In the genomic region with DNA sequence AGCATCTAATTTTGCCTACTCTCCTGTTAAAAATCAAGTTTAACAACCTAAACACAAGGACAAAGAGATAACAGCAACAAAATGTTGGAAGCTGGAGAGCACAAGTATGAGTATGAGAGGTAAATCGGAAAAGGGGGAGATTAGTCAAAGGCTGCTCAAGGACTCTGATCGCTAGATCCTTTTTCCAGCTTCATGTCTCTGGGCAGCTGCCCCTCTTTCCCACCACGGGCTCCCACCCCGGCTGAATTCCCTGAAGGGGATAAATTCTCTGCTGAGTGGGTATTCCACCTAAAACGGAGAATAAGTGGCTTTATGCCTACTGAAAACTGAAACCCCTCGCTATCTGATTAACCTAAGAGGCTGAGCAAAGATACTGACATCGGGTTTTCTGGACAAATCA, we compare ENCODE assay signal across 1 cellular context.
TF ChIP-seq lines count a peak whose summit lies in the region.

No MANE protein-coding gene starts in this region.

TF ChIP-seq in GM12878, 131 proteins besides CTCF, POLR2A, EP300 and RAD21 (continued from another document):
- TF ChIP-seq, protein P1, sequence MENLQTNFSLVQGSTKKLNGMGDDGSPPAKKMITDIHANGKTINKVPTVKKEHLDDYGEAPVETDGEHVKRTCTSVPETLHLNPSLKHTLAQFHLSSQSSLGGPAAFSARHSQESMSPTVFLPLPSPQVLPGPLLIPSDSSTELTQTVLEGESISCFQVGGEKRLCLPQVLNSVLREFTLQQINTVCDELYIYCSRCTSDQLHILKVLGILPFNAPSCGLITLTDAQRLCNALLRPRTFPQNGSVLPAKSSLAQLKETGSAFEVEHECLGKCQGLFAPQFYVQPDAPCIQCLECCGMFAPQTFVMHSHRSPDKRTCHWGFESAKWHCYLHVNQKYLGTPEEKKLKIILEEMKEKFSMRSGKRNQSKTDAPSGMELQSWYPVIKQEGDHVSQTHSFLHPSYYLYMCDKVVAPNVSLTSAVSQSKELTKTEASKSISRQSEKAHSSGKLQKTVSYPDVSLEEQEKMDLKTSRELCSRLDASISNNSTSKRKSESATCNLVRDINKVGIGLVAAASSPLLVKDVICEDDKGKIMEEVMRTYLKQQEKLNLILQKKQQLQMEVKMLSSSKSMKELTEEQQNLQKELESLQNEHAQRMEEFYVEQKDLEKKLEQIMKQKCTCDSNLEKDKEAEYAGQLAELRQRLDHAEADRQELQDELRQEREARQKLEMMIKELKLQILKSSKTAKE (IDR thresholded peaks at IDR 0.05; ENCODE audit: low read depth, poor library complexity, severe bottlenecking) = peak; percentile 6
